ENCODE assay signal across 33 cellular contexts in the genomic region with DNA sequence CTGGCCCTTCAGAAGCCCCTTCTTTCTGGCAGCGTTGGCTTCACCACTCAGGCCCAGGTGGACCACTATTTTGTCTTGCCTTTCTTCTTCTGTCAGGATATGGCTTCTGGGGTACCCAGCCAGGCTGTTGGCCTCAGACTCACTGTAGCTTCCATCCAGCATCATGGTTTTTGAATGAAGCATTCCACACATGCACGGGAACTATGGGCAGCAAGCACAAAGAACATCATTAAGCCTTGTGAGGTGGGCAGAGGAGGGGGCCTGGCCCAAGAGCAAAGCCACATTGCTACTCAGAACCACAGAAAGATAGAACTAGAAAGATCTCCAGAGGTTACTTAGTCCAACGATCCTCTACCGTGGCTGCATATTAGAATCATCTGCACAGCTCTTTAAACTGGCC. TPM values are rescaled to one million over a fixed set of nuclear protein-coding genes. Genes with fewer than 3 reads are reported as not detected.
"Had no signal": no experiment of that assay in that cellular context is flagged by ENCODE, and none has a peak within 500 bp of the region (broad histone marks: within the 10 kb centered on the region; RNA-seq: fewer than 3 reads in every experiment).

No MANE protein-coding gene starts in this region.

- H3K27ac Mint-ChIP-seq: natural killer cell; nephron; neural progenitor cell; progenitor cell of endocrine pancreas; stimulated activated effector memory CD8-positive, alpha-beta T cell treated with anti-CD3 and anti-CD28 coated beads, Interleukin-12 subunit alpha, Interleukin-12 subunit beta, amount 100 ng/mL, for 72 hours; stimulated activated naive B cell treated with anti-CD40 and anti-IgM and Interleukin-4, amounts not matched to agents 10 μg/mL and 1 μg/mL and 100 μg/mL, for 72 hours; stimulated activated naive CD8-positive, alpha-beta T cell treated with anti-CD3 and anti-CD28 coated beads, Interleukin-15, Interleukin-2, amounts not matched to agents 100 ng/mL and 50 ng/mL, for 24 hours had no signal

- ATAC-seq: natural killer cell; psoas muscle; right cardiac atrium; right lobe of liver; stimulated activated naive B cell treated with anti-CD40 and anti-IgM and Interleukin-4, amounts not matched to agents 10 μg/mL and 1 μg/mL and 100 μg/mL, for 72 hours had no signal

- H3K4me3 Mint-ChIP-seq: natural killer cell; nephron; neural progenitor cell; stimulated activated effector memory CD8-positive, alpha-beta T cell treated with anti-CD3 and anti-CD28 coated beads, Interleukin-12 subunit alpha, Interleukin-12 subunit beta, amount 100 ng/mL, for 72 hours; stimulated activated naive B cell treated with anti-CD40 and anti-IgM and Interleukin-4, amounts not matched to agents 10 μg/mL and 1 μg/mL and 100 μg/mL, for 72 hours; stimulated activated naive CD8-positive, alpha-beta T cell treated with anti-CD3 and anti-CD28 coated beads, Interleukin-15, Interleukin-2, amounts not matched to agents 100 ng/mL and 50 ng/mL, for 24 hours had no signal

- DNase-seq: natural killer cell; occipital lobe; ovary; posterior cingulate gyrus; psoas muscle; right cardiac atrium; right lobe of liver; sigmoid colon; small intestine; stimulated activated CD4-positive, alpha-beta T cell treated with anti-CD3 and anti-CD28 coated beads, Interleukin-15, amount 100 ng/mL, for 24 hours; stimulated activated CD4-positive, alpha-beta T cell treated with anti-CD3 and anti-CD28 coated beads, Interleukin-2, amount 100 ng/mL, for 24 hours; stimulated activated CD4-positive, alpha-beta T cell treated with anti-CD3 and anti-CD28 coated beads, Interleukin-2, amount 100 ng/mL, for 48 hours; stimulated activated CD4-positive, alpha-beta T cell treated with anti-CD3 and anti-CD28 coated beads, Interleukin-4, amount 100 ng/mL, for 24 hours; stimulated activated naive B cell treated with anti-CD40 and anti-IgM and Interleukin-4, amounts not matched to agents 10 μg/mL and 1 μg/mL and 100 μg/mL, for 72 hours; stimulated activated naive CD4-positive, alpha-beta T cell treated with Interleukin-2 at 50 U/mL for 16 hours; stomach; thyroid gland; trophoblast cell; upper lobe of left lung had no signal

- H3K27me3 Mint-ChIP-seq: progenitor cell of endocrine pancreas; stimulated activated naive B cell treated with anti-CD40 and anti-IgM and Interleukin-4, amounts not matched to agents 10 μg/mL and 1 μg/mL and 100 μg/mL, for 72 hours; stimulated activated naive CD8-positive, alpha-beta T cell treated with anti-CD3 and anti-CD28 coated beads, Interleukin-15, Interleukin-2, amounts not matched to agents 100 ng/mL and 50 ng/mL, for 24 hours had no signal

- H3K36me3 Mint-ChIP-seq: natural killer cell; neural progenitor cell; stimulated activated effector memory CD8-positive, alpha-beta T cell treated with anti-CD3 and anti-CD28 coated beads, Interleukin-12 subunit alpha, Interleukin-12 subunit beta, amount 100 ng/mL, for 72 hours; stimulated activated naive B cell treated with anti-CD40 and anti-IgM and Interleukin-4, amounts not matched to agents 10 μg/mL and 1 μg/mL and 100 μg/mL, for 72 hours had no signal

- H3K4me3 ChIP-seq: neural progenitor cell, ovary, psoas muscle, right lobe of liver, sigmoid colon, stomach, thoracic aorta, thyroid gland, tibial nerve, upper lobe of left lung, vagina had no signal

- H3K4me1 Mint-ChIP-seq: natural killer cell; stimulated activated effector memory CD8-positive, alpha-beta T cell treated with anti-CD3 and anti-CD28 coated beads, Interleukin-12 subunit alpha, Interleukin-12 subunit beta, amount 100 ng/mL, for 72 hours had no signal

- H3K9me3 Mint-ChIP-seq: natural killer cell; nephron; stimulated activated effector memory CD8-positive, alpha-beta T cell treated with anti-CD3 and anti-CD28 coated beads, Interleukin-12 subunit alpha, Interleukin-12 subunit beta, amount 100 ng/mL, for 72 hours; stimulated activated naive B cell treated with anti-CD40 and anti-IgM and Interleukin-4, amounts not matched to agents 10 μg/mL and 1 μg/mL and 100 μg/mL, for 72 hours; stimulated activated naive CD8-positive, alpha-beta T cell treated with anti-CD3 and anti-CD28 coated beads, Interleukin-15, Interleukin-2, amounts not matched to agents 100 ng/mL and 50 ng/mL, for 24 hours had no signal

- H3K27ac ChIP-seq: neural progenitor cell, ovary, parathyroid adenoma, psoas muscle, right lobe of liver, sigmoid colon, stomach, thoracic aorta, thyroid gland, tibial nerve, upper lobe of left lung, vagina had no signal

RNA-seq across cellular contexts. Expression of gene GABRR1, which starts 40.6 kb away (rescaled TPM):
- total RNA-seq: occipital lobe, ovary, progenitor cell of endocrine pancreas, renal cortical epithelial cell, right cardiac atrium, right lobe of liver, sigmoid colon, subcutaneous adipose tissue, temporal lobe, thyroid gland, tibial nerve, upper lobe of left lung, ureter, vagina had no signal

RNA-seq across cellular contexts. Expression of gene GABRR2, which starts 57.3 kb away (rescaled TPM):
- total RNA-seq: skeletal muscle tissue had no signal
